In genomic region chr6:139881728-139882211, GRCh38 we compare ENCODE assay signal across 8 cellular contexts.
DNase-seq lines count a peak whose midpoint lies in the region; ATAC-seq and TF ChIP-seq lines count a peak whose summit lies in the region.

No MANE protein-coding gene starts in this region.

- TF ChIP-seq EP300 in stomach (IDR thresholded peaks at IDR 0.05) = no peak

- peak; percentile 58 for DNase-seq in DMS153 (lab: John Stamatoyannopoulos, UW)
- DNase-seq in NCI-H2227 (lab: John Stamatoyannopoulos, UW; ENCODE audit: unreplicated experiment) = peak; percentile 18
- DNase-seq in astrocyte of the spinal cord (ENCODE audit: low read depth, low spot score) = peak; percentile 49
- peak; percentile 44 for DNase-seq in iris pigment epithelial cell (ENCODE audit: low read depth)
- no peak for DNase-seq in stomach
- no peak for DNase-seq in activated CD8-positive, alpha-beta memory T cell treated with anti-CD3 and anti-CD28 coated beads, Interleukin-2, amount 50 U/mL, for 48 hours

- peak overlapping the region in 2 of 5 donors; percentile 5 to 24 for H3K27ac ChIP-seq in stomach

- ATAC-seq in GM18909 (IDR thresholded peaks at IDR 0.05; ENCODE audit: poor library complexity, unreplicated experiment) (peak; percentile 84), HG03066 (IDR thresholded peaks at IDR 0.05; ENCODE audit: low read depth, unreplicated experiment) (peak; percentile 61)

- no peaks in the 10 kb centered on the region for H3K36me3 ChIP-seq in stomach

- no peaks in the 10 kb centered on the region for H3K9me3 ChIP-seq in stomach

- TF ChIP-seq CTCF in astrocyte of the spinal cord (IDR thresholded peaks at IDR 0.05; ENCODE audit: low read depth, low read length) = peak; percentile 51
- TF ChIP-seq CTCF in stomach (IDR thresholded peaks at IDR 0.05) = peak in 5 of 7 experiments; percentile 34 to 73 (median 57)

- intact Hi-C loops in stomach (cut with DNase I; ENCODE audit: low total_unique reads) = no loop called here

- no peak for TF ChIP-seq POLR2A in stomach (IDR thresholded peaks at IDR 0.05)

- no peaks in the 10 kb centered on the region for H3K27me3 ChIP-seq in stomach

- H3K4me3 ChIP-seq in astrocyte of the spinal cord (ENCODE audit: low read depth, low read length) (no peak overlapping the region), stomach (no peak overlapping the region)

- WGBS in stomach, 5 donors = 67 to 96% (median 88%) methylated on average over 2 of the region's 2 CpGs

- peaks cover 0 to 18% (median 6%) of the 10 kb centered on the region in 4 donors for H3K4me1 ChIP-seq in stomach

- in situ Hi-C loops in astrocyte of the spinal cord (cut with HindIII; ENCODE audit: low sequenced_read_pairs) = no loop called here

Comparison
In these comparisons a context has a peak if more than half of its experiments do, and no peak if none do; other contexts are left out.
1. DNase-seq: peak in DMS153 (single experiment), NCI-H2227 (single experiment), astrocyte of the spinal cord (single experiment) and iris pigment epithelial cell (single experiment); none in stomach (single experiment) and activated CD8-positive, alpha-beta memory T cell treated with anti-CD3 and anti-CD28 coated beads, Interleukin-2, amount 50 U/mL, for 48 hours (single experiment).